Comparison of ENCODE assay signal across 6 cellular contexts in the genomic region with DNA sequence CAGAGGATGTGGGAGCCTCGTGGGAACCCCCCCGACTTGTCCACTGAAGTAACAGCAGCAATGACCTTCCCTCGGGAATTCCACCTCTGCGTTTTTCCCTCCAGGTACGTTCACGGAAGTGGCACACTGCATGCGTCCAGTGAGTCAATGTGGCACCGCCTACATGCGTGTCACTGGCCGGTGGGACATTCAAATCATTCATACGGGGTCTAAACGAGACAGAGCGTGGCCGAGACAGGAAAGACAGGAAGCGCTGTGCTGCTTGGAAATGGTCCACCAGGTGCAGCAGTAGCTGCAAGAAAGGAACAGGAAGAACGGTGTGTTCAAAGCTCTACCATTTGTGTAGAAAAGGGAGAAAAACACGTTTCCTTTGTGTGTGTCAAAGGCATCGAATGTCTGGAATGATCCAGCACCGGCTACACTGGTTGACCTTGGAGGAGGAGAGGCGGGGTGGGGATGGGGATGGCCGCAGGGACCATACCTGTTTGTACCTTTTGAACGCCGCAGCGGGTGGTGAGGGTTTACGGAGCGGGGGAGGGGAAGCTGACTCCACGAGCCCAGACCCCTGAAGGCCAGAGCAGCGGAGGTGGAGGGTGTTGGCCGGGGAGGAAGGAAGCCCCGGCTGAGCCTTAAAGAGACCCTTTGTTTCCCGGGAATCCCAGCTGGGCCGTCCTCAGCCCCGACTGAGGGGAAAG. TPM values are rescaled to one million over a fixed set of nuclear protein-coding genes. Genes with fewer than 3 reads are reported as not detected.
A peak's percentile ranks its signal among the peaks of the same experiment; 100 is the strongest.
DNase-seq lines count a peak whose midpoint lies in the region; ATAC-seq and TF ChIP-seq lines count a peak whose summit lies in the region.

No MANE protein-coding gene starts in this region.

- H3K4me1 ChIP-seq in urinary bladder (ENCODE audit: insufficient read depth), result no peaks in the 10 kb centered on the region

- peak overlapping the region; percentile 18 for H3K27ac ChIP-seq in urinary bladder (ENCODE audit: low read depth)

- peak overlapping the region; percentile 84 for H3K4me3 Mint-ChIP-seq in activated CD4-positive, alpha-beta T cell treated with anti-CD3 and anti-CD28 coated beads, Interleukin-2, amount 10 ng/mL, durations not matched to agents 24 days and 14 days
- H3K4me3 Mint-ChIP-seq in immature natural killer cell, result peak overlapping the region; percentile 87 to 91 (median 88)

- H3K36me3 ChIP-seq in urinary bladder (ENCODE audit: insufficient read depth), result no peaks in the 10 kb centered on the region

- peaks cover 5% of the 10 kb centered on the region for H3K27me3 Mint-ChIP-seq in activated CD4-positive, alpha-beta T cell treated with anti-CD3 and anti-CD28 coated beads, Interleukin-2, amount 10 ng/mL, durations not matched to agents 24 days and 14 days
- H3K27me3 Mint-ChIP-seq in immature natural killer cell (ENCODE audit: low read depth in 3 of 3), result peaks cover 6 to 11% (median 10%) of the 10 kb centered on the region in 3 donors

- no peaks in the 10 kb centered on the region for H3K9me3 Mint-ChIP-seq in activated CD4-positive, alpha-beta T cell treated with anti-CD3 and anti-CD28 coated beads, Interleukin-2, amount 10 ng/mL, durations not matched to agents 24 days and 14 days
- H3K9me3 Mint-ChIP-seq in immature natural killer cell, result no peaks in the 10 kb centered on the region

- H3K4me1 Mint-ChIP-seq in activated CD4-positive, alpha-beta T cell treated with anti-CD3 and anti-CD28 coated beads, Interleukin-2, amount 10 ng/mL, durations not matched to agents 24 days and 14 days, result peaks cover 12% of the 10 kb centered on the region
- H3K4me1 Mint-ChIP-seq in immature natural killer cell, result peaks cover 15 to 24% of the 10 kb centered on the region in 2 donors

- intact Hi-C loops in activated CD4-positive, alpha-beta T cell treated with anti-CD3 and anti-CD28 coated beads, Interleukin-2, amount 10 ng/mL, durations not matched to agents 24 days and 14 days (cut with micrococcal nuclease), result loop anchor here (2.0 kb wide), 1 partner anchor 17 kb away; a partner anchor contains a TSS

- peak; percentile 75 for DNase-seq in activated CD4-positive, alpha-beta T cell treated with anti-CD3 and anti-CD28 coated beads, Interleukin-2, amount 10 ng/mL, durations not matched to agents 24 days and 14 days
- DNase-seq in immature natural killer cell, result peak in 1 of 3 donors; percentile 34
- DNase-seq in NCI-H446 treated with DMSO at 0.1 percent for 48 hours (lab: John Stamatoyannopoulos, UW), result no peak

- 57% methylated on average over 33 of the region's 33 CpGs for WGBS in urinary bladder

- ATAC-seq in HG03439 (IDR thresholded peaks at IDR 0.05; ENCODE audit: unreplicated experiment), result no peak

- peak; percentile 55 for TF ChIP-seq POLR2A in GM18526 (IDR thresholded peaks at IDR 0.05; ENCODE audit: extremely low read depth, insufficient read length)

- peak overlapping the region; percentile 1 for H3K27ac Mint-ChIP-seq in activated CD4-positive, alpha-beta T cell treated with anti-CD3 and anti-CD28 coated beads, Interleukin-2, amount 10 ng/mL, durations not matched to agents 24 days and 14 days
- H3K27ac Mint-ChIP-seq in immature natural killer cell, result peak overlapping the region; percentile 1 to 88 (median 77)

- H3K4me3 ChIP-seq in urinary bladder (ENCODE audit: low read depth, low read length), result no peak overlapping the region

- no peaks in the 10 kb centered on the region for H3K36me3 Mint-ChIP-seq in activated CD4-positive, alpha-beta T cell treated with anti-CD3 and anti-CD28 coated beads, Interleukin-2, amount 10 ng/mL, durations not matched to agents 24 days and 14 days (ENCODE audit: low read depth)
- no peaks in the 10 kb centered on the region for H3K36me3 Mint-ChIP-seq in immature natural killer cell

RNA-seq across cellular contexts. Expression of a gene that starts 1.7 kb away (rescaled TPM):
- 34.1 and 37.8 TPM in 2 replicates for total RNA-seq in activated CD4-positive, alpha-beta T cell treated with anti-CD3 and anti-CD28 coated beads, Interleukin-2, amount 10 ng/mL, durations not matched to agents 24 days and 14 days
- polyA plus RNA-seq in immature natural killer cell (10 to 100 TPM; 16.0 to 35.9 (median 23.7) TPM), urinary bladder (53.8 TPM)
- total RNA-seq in urinary bladder, result 15.9 TPM

RNA-seq across cellular contexts. Expression of a gene that starts 13.1 kb away (rescaled TPM):
- 106 and 109 TPM in 2 replicates for total RNA-seq in activated CD4-positive, alpha-beta T cell treated with anti-CD3 and anti-CD28 coated beads, Interleukin-2, amount 10 ng/mL, durations not matched to agents 24 days and 14 days
- 100 to 1,000 TPM in 2 of 3 donors, 10 to 100 TPM in 1; 98.6 to 139 (median 106) TPM for polyA plus RNA-seq in immature natural killer cell
- 20.3 TPM for total RNA-seq in urinary bladder
- polyA plus RNA-seq in urinary bladder, result 81.1 TPM

RNA-seq across cellular contexts. Expression of a gene that starts 13.5 kb away (rescaled TPM):
- total RNA-seq in activated CD4-positive, alpha-beta T cell treated with anti-CD3 and anti-CD28 coated beads, Interleukin-2, amount 10 ng/mL, durations not matched to agents 24 days and 14 days, result 64.3 and 64.8 TPM in 2 replicates
- polyA plus RNA-seq in immature natural killer cell (10 to 100 TPM; 30.4 to 53.7 (median 36.5) TPM), urinary bladder (246 TPM)
- total RNA-seq in urinary bladder, result 29.0 TPM

RNA-seq across cellular contexts. Expression of a gene that starts 18.2 kb away (rescaled TPM):
- total RNA-seq in activated CD4-positive, alpha-beta T cell treated with anti-CD3 and anti-CD28 coated beads, Interleukin-2, amount 10 ng/mL, durations not matched to agents 24 days and 14 days, result 17.6 and 18.5 TPM in 2 replicates
- polyA plus RNA-seq in immature natural killer cell (10 to 100 TPM in 1 of 3 donors, 1 to 10 TPM in 2; 3.6 to 12.9 (median 5.4) TPM), urinary bladder (20.6 TPM)
- 5.3 TPM for total RNA-seq in urinary bladder

RNA-seq across cellular contexts. Expression of a gene that starts 30.9 kb away (rescaled TPM):
- total RNA-seq in activated CD4-positive, alpha-beta T cell treated with anti-CD3 and anti-CD28 coated beads, Interleukin-2, amount 10 ng/mL, durations not matched to agents 24 days and 14 days, result 26.7 and 27.9 TPM in 2 replicates
- polyA plus RNA-seq in immature natural killer cell (10 to 100 TPM in 1 of 3 donors, 1 to 10 TPM in 2; 1.9 to 12.5 (median 5.2) TPM), urinary bladder (25.0 TPM)
- total RNA-seq in urinary bladder, result 9.9 TPM
